Comparison of ENCODE assay signal across 15 cellular contexts in the genomic region with DNA sequence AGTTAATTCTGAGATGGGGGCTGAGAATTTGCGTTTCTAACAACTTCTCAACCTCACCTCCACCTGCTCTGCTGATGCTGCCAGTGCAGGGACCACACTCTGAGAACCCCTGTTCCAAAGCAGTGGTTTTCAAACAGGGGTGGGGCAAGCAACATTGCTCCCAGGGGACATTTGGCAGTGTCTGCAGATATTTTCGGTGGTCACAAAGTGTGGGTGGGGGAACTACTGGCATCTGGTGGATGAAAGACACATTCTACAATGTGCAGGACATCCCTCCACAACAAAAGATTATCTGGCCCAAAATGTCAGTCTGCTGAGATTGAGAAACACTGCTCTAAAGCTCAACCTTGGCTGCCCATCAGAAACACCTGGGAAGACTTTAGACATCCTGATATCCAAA.
A peak's percentile ranks its signal among the peaks of the same experiment; 100 is the strongest.
DNase-seq lines count a peak whose midpoint lies in the region; ATAC-seq and TF ChIP-seq lines count a peak whose summit lies in the region.
"Had no signal": no experiment of that assay in that cellular context is flagged by ENCODE, and none has a peak within 500 bp of the region (broad histone marks: within the 10 kb centered on the region; RNA-seq: fewer than 3 reads in every experiment).

No MANE protein-coding gene starts in this region.

- peaks cover 5% of the 10 kb centered on the region for H3K9me3 Mint-ChIP-seq in neural progenitor cell

- TF ChIP-seq CTCF in GM10266 (IDR thresholded peaks at IDR 0.05; ENCODE audit: control insufficient read depth, insufficient read depth, low read depth, missing control alignments), result no peak
- TF ChIP-seq CTCF in tibial artery (IDR thresholded peaks at IDR 0.05), result no peak
- TF ChIP-seq CTCF in neural progenitor cell (IDR thresholded peaks at IDR 0.05), result no peak

- no peak overlapping the region for H3K4me3 Mint-ChIP-seq in neural progenitor cell
- H3K4me3 Mint-ChIP-seq: activated CD4-positive, alpha-beta T cell treated with anti-CD3 and anti-CD28 coated beads for 36 hours had no signal

- no peaks in the 10 kb centered on the region for H3F3A ChIP-seq in neural progenitor cell (ENCODE audit: low read depth)

- H3K27me3 ChIP-seq in tibial artery, result no peaks in the 10 kb centered on the region
- no peaks in the 10 kb centered on the region for H3K27me3 ChIP-seq in neural progenitor cell
- H3K27me3 ChIP-seq: brain microvascular endothelial cell, pancreas, uterus had no signal

- H3K4me1 Mint-ChIP-seq in neural progenitor cell, result no peaks in the 10 kb centered on the region
- H3K4me1 Mint-ChIP-seq: activated CD4-positive, alpha-beta T cell treated with anti-CD3 and anti-CD28 coated beads for 36 hours had no signal

- no peaks in the 10 kb centered on the region for H4K20me1 ChIP-seq in neural progenitor cell (ENCODE audit: low read depth)

- H3K9ac ChIP-seq in neural progenitor cell, result no peak overlapping the region

- intact Hi-C loops in tibial artery (cut with DNase I; ENCODE audit: low total_unique reads), result no loop called here

- H3K27ac Mint-ChIP-seq in neural progenitor cell, result no peak overlapping the region
- H3K27ac Mint-ChIP-seq: activated CD4-positive, alpha-beta T cell treated with anti-CD3 and anti-CD28 coated beads for 36 hours had no signal

- DNase-seq in GM10266 (ENCODE audit: extremely low spot score) (peak; percentile 35), C1 segment of cervical spinal cord (lab: John Stamatoyannopoulos, UW) (no peak), tibial artery (no peak), neural progenitor cell (ENCODE audit: low spot score) (no peak)
- DNase-seq in activated CD8-positive, alpha-beta memory T cell treated with anti-CD3 and anti-CD28 coated beads, Interleukin-2, amount 50 U/mL, for 48 hours, result no peak
- DNase-seq: activated CD4-positive, alpha-beta T cell treated with anti-CD3 and anti-CD28 coated beads for 36 hours; activated effector memory CD4-positive, alpha-beta T cell treated with Interleukin-2 at 50 U/mL for 16 hours; brain microvascular endothelial cell; NCI-H2171; pancreas; stimulated activated CD8-positive, alpha-beta memory T cell treated with anti-CD3 and anti-CD28 coated beads, Interleukin-4, amount 100 ng/mL, for 48 hours; uterus had no signal

- H3K9me3 ChIP-seq in tibial artery, result no peaks in the 10 kb centered on the region
- H3K9me3 ChIP-seq in neural progenitor cell (ENCODE audit: low read depth), result peaks cover 3% of the 10 kb centered on the region
- H3K9me3 ChIP-seq: pancreas, uterus had no signal

- no peak overlapping the region for H3K4me3 ChIP-seq in tibial artery
- H3K4me3 ChIP-seq in neural progenitor cell, result no peak overlapping the region
- H3K4me3 ChIP-seq: pancreas, uterus had no signal

- H3K4me2 ChIP-seq in neural progenitor cell, result no peak overlapping the region

- no peak overlapping the region for H2AFZ ChIP-seq in neural progenitor cell (replicated peaks)

- ATAC-seq in GM19395 (IDR thresholded peaks at IDR 0.05; ENCODE audit: unreplicated experiment) (peak; percentile 86), HG02642 (IDR thresholded peaks at IDR 0.05; ENCODE audit: poor library complexity, unreplicated experiment) (peak; percentile 96), HG03280 (IDR thresholded peaks at IDR 0.05; ENCODE audit: unreplicated experiment) (peak; percentile 72)
- ATAC-seq: activated CD4-positive, alpha-beta T cell treated with anti-CD3 and anti-CD28 coated beads for 36 hours; pancreas had no signal

- H3K27ac ChIP-seq in tibial artery (no peak overlapping the region), neural progenitor cell (no peak overlapping the region)
- H3K27ac ChIP-seq: brain microvascular endothelial cell, pancreas, uterus had no signal

- H3K79me2 ChIP-seq in neural progenitor cell (ENCODE audit: low read depth), result no peaks in the 10 kb centered on the region

- no peaks in the 10 kb centered on the region for H3K36me3 Mint-ChIP-seq in neural progenitor cell

- H3K36me3 ChIP-seq in tibial artery, result no peaks in the 10 kb centered on the region
- H3K36me3 ChIP-seq in neural progenitor cell, result no peaks in the 10 kb centered on the region
- H3K36me3 ChIP-seq: brain microvascular endothelial cell, pancreas, uterus had no signal

- H3K4me1 ChIP-seq in tibial artery (no peaks in the 10 kb centered on the region), neural progenitor cell (no peaks in the 10 kb centered on the region)
- H3K4me1 ChIP-seq: pancreas, uterus had no signal

- peaks cover 4% of the 10 kb centered on the region for H3K27me3 Mint-ChIP-seq in neural progenitor cell (ENCODE audit: insufficient read depth, low read depth)
